ENCODE assay signal across 12 cellular contexts in the genomic region with DNA sequence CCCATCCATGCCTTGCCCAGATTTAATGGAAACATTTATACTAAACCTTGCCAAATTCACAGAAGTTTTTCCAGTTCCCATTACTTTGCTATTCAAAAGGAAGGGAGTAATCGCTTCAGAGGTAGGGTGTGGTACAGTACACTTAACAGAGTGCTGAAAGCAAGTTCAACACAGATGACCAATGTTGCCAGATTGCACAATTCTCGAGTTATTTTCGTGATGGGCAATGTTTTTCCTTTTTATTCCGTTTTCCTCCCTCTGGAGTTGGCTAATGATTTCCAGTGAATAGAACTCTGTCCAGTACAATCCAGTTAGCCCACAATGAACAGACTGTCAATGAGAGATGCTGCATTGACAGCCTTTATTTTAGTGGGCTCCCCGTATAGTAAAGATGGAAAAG. TPM values are rescaled to one million over a fixed set of nuclear protein-coding genes. Genes with fewer than 3 reads are reported as not detected.
A peak's percentile ranks its signal among the peaks of the same experiment; 100 is the strongest.
DNase-seq lines count a peak whose midpoint lies in the region; ATAC-seq and TF ChIP-seq lines count a peak whose summit lies in the region.
"Had no signal": no experiment of that assay in that cellular context is flagged by ENCODE, and none has a peak within 500 bp of the region (broad histone marks: within the 10 kb centered on the region; RNA-seq: fewer than 3 reads in every experiment).

No MANE protein-coding gene starts in this region.

- H3K4me1 ChIP-seq in left lung (peaks cover 3 to 33% of the 10 kb centered on the region in 2 donors), transverse colon (peaks cover 0 to 20% (median 13%) of the 10 kb centered on the region in 4 donors)
- H3K4me1 ChIP-seq: parathyroid adenoma had no signal

- peak; percentile 83 for ATAC-seq in left lung
- no peak for ATAC-seq in GM18520 (IDR thresholded peaks at IDR 0.05; ENCODE audit: unreplicated experiment)
- no peak for ATAC-seq in HG03135 (IDR thresholded peaks at IDR 0.05; ENCODE audit: unreplicated experiment)
- ATAC-seq: activated T-cell treated with anti-CD3 and anti-CD28 coated beads, Interleukin-2, amount 50 U/mL, for 4 hours had no signal

- in situ Hi-C loops in transverse colon (cut with MboI; ENCODE audit: low pct_ligation_motif_present in 1 of 4, low pct_unique_long_range_greater_than_20kb in 1 of 4, low sequenced_read_pairs in 3 of 4), result no loop called here

- no peak for TF ChIP-seq EP300 in transverse colon (IDR thresholded peaks at IDR 0.05; ENCODE audit: low read depth)

- no peak for TF ChIP-seq POLR2A in transverse colon (IDR thresholded peaks at IDR 0.05)

- peaks cover 0 to 5% of the 10 kb centered on the region in 2 donors for H3K9me3 ChIP-seq in left lung
- no peaks in the 10 kb centered on the region for H3K9me3 ChIP-seq in transverse colon

- no peaks in the 10 kb centered on the region for H3K36me3 ChIP-seq in left lung
- H3K36me3 ChIP-seq in transverse colon, result no peaks in the 10 kb centered on the region

- H3K27ac ChIP-seq in left lung (peak overlapping the region; percentile 43 to 65), transverse colon (peak overlapping the region in 3 of 4 donors; percentile 6 to 26 (median 24))
- H3K27ac ChIP-seq: 22Rv1, parathyroid adenoma had no signal

- H3K27me3 ChIP-seq in left lung, result no peaks in the 10 kb centered on the region
- H3K27me3 ChIP-seq in transverse colon, result no peaks in the 10 kb centered on the region

- no peak overlapping the region for H3K4me3 ChIP-seq in left lung
- H3K4me3 ChIP-seq in transverse colon, result no peak overlapping the region

- intact Hi-C loops in left lung (cut with DNase I), result no loop called here
- intact Hi-C loops in transverse colon (cut with DNase I; ENCODE audit: low total_unique reads), result loop anchor here (10.0 kb wide), 2 partner anchors 46 to 146 kb away; a partner anchor contains a TSS

- DNase-seq in NOMO-1 treated with DMSO at 0.1 percent for 48 hours (lab: John Stamatoyannopoulos, UW; ENCODE audit: unreplicated experiment), result peak; percentile 42
- DNase-seq in NOMO-1 treated with dmso at 0.1 percent for 144 hours (lab: John Stamatoyannopoulos, UW; ENCODE audit: unreplicated experiment), result no peak
- peak; percentile 90 for DNase-seq in dedifferentiated amniotic fluid mesenchymal stem cell (ENCODE audit: extremely low spot score)
- no peak for DNase-seq in left lung
- no peak for DNase-seq in transverse colon
- no peak for DNase-seq in NCI-H187 (lab: John Stamatoyannopoulos, UW)
- DNase-seq: activated T-cell treated with anti-CD3 and anti-CD28 coated beads, Interleukin-2, amount 50 U/mL, for 4 hours; NCI-H1092 treated with DMSO at 0.1 percent for 48 hours had no signal

- TF ChIP-seq CTCF in left lung (IDR thresholded peaks at IDR 0.05) (no peak), transverse colon (IDR thresholded peaks at IDR 0.05) (no peak)

- WGBS in transverse colon (ENCODE audit: low coverage in 1 of 2), 2 donors, result 48 to 50% methylated on average over 5 of the region's 5 CpGs

RNA-seq across cellular contexts. Expression of a gene that starts 49.3 kb away (rescaled TPM):
- total RNA-seq in left lung, result 10 to 100 TPM; 34.9 to 38.2 TPM
- total RNA-seq in transverse colon, result 10 to 100 TPM; 17.9 to 40.8 (median 37.4) TPM

RNA-seq across cellular contexts. Expression of a gene that starts 53.4 kb away (rescaled TPM):
- 10 to 100 TPM; 25.3 to 31.3 TPM for total RNA-seq in left lung
- 10 to 100 TPM; 25.7 to 58.7 (median 31.1) TPM for total RNA-seq in transverse colon

Comparison
In these comparisons a context has a peak if more than half of its experiments do, and no peak if none do; other contexts are left out.
1. DNase-seq: peak in NOMO-1 treated with DMSO at 0.1 percent for 48 hours (single experiment) and dedifferentiated amniotic fluid mesenchymal stem cell (single experiment); none in NOMO-1 treated with dmso at 0.1 percent for 144 hours (single experiment), left lung (0 of 2), transverse colon (single experiment) and NCI-H187 (0 of 2).